1 cellular context compared by ENCODE assay signal in the genomic region with DNA sequence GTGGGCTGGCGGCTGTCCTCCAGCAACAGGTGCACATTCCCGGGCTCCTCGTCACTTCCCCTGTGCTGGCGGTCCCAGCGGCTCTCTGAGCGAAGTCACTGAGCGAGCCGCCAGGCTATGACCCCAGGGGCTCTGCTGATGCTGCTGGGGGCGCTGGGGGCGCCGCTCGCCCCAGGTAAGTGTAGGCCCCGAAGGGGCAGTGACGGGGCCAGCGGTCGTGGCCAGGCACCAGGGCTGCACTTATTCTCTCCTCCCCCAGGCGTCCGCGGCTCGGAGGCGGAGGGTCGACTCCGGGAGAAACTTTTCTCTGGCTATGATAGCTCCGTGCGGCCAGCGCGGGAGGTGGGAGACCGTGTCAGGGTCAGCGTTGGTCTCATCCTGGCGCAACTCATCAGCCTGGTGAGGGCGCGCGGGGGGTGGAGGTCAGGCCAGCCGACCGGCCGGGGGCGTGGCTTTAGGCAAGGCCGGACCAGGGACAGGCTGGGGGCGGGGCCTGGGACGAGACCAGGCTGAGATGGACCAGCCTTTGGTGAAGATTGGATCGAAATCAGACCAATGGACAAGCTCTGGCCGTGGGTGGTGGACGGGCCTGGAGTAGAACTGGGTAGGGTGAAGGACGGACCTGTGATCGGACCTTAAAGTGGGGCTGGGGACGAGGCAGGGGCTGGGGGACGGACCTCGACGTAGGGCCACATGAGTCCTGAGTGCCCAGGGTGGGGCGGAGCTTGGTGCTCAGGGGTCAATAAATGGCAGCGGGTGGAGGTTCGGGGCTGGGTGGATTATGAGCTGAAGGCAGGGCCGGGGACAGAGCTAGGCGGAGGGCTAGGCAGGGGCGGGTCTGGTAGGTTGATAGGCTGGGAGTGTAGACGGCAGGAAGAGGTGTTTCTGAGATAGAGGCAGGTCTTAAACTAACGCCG.
TF ChIP-seq lines count a peak whose summit lies in the region.

A gene with protein sequence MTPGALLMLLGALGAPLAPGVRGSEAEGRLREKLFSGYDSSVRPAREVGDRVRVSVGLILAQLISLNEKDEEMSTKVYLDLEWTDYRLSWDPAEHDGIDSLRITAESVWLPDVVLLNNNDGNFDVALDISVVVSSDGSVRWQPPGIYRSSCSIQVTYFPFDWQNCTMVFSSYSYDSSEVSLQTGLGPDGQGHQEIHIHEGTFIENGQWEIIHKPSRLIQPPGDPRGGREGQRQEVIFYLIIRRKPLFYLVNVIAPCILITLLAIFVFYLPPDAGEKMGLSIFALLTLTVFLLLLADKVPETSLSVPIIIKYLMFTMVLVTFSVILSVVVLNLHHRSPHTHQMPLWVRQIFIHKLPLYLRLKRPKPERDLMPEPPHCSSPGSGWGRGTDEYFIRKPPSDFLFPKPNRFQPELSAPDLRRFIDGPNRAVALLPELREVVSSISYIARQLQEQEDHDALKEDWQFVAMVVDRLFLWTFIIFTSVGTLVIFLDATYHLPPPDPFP (plus strand): TSS at position 51 of the 917 bp plus-strand sequence. CDS start 67 bp downstream, at position 118.

TF ChIP-seq in HepG2, 621 proteins besides CTCF, POLR2A, EP300 and RAD21 (continued from another document and continues in another):
- TF ChIP-seq, protein P1, sequence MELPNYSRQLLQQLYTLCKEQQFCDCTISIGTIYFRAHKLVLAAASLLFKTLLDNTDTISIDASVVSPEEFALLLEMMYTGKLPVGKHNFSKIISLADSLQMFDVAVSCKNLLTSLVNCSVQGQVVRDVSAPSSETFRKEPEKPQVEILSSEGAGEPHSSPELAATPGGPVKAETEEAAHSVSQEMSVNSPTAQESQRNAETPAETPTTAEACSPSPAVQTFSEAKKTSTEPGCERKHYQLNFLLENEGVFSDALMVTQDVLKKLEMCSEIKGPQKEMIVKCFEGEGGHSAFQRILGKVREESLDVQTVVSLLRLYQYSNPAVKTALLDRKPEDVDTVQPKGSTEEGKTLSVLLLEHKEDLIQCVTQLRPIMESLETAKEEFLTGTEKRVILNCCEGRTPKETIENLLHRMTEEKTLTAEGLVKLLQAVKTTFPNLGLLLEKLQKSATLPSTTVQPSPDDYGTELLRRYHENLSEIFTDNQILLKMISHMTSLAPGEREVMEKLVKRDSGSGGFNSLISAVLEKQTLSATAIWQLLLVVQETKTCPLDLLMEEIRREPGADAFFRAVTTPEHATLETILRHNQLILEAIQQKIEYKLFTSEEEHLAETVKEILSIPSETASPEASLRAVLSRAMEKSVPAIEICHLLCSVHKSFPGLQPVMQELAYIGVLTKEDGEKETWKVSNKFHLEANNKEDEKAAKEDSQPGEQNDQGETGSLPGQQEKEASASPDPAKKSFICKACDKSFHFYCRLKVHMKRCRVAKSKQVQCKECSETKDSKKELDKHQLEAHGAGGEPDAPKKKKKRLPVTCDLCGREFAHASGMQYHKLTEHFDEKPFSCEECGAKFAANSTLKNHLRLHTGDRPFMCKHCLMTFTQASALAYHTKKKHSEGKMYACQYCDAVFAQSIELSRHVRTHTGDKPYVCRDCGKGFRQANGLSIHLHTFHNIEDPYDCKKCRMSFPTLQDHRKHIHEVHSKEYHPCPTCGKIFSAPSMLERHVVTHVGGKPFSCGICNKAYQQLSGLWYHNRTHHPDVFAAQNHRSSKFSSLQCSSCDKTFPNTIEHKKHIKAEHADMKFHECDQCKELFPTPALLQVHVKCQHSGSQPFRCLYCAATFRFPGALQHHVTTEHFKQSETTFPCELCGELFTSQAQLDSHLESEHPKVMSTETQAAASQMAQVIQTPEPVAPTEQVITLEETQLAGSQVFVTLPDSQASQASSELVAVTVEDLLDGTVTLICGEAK (IDR thresholded peaks at IDR 0.05) = no peak
- TF ChIP-seq, protein P1 (CRISPR knock-in tag; IDR thresholded peaks at IDR 0.05) = 0 out of 2 replicates have a peak, but pooled peaks have one; percentile 18
- TF ChIP-seq, protein P2, sequence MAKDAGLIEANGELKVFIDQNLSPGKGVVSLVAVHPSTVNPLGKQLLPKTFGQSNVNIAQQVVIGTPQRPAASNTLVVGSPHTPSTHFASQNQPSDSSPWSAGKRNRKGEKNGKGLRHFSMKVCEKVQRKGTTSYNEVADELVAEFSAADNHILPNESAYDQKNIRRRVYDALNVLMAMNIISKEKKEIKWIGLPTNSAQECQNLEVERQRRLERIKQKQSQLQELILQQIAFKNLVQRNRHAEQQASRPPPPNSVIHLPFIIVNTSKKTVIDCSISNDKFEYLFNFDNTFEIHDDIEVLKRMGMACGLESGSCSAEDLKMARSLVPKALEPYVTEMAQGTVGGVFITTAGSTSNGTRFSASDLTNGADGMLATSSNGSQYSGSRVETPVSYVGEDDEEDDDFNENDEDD (CRISPR knock-in tag; IDR thresholded peaks at IDR 0.05; ENCODE audit: borderline replicate concordance) = peak; percentile 42; the same call in 1 of the 2 replicates
- TF ChIP-seq ZNF644 (CRISPR knock-in tag; IDR thresholded peaks at IDR 0.05; ENCODE audit: low read depth) (no peak), HNRNPL (IDR thresholded peaks at IDR 0.05; ENCODE audit: low read depth, low read length) (0 out of 2 replicates have a peak, but pooled peaks have one; percentile 50), MAFK (conservative IDR thresholded peaks at IDR 0.05 in 1 of 2, IDR thresholded peaks at IDR 0.05 in 1 of 2; ENCODE audit: low read length in 2 of 2) (no peak), TRIM24 (CRISPR knock-in tag; IDR thresholded peaks at IDR 0.05) (no peak), ZNF326 (CRISPR knock-in tag; IDR thresholded peaks at IDR 0.05; ENCODE audit: borderline replicate concordance) (no peak), ELF3 (CRISPR knock-in tag; IDR thresholded peaks at IDR 0.05) (no peak), NCOA1 (CRISPR knock-in tag; IDR thresholded peaks at IDR 0.05) (no peak), HNRNPLL (IDR thresholded peaks at IDR 0.05; ENCODE audit: low read depth, low read length, poor library complexity, severe bottlenecking) (peak; percentile 73), FOXM1 (CRISPR knock-in tag; IDR thresholded peaks at IDR 0.05) (no peak), ZNF547 (CRISPR knock-in tag; IDR thresholded peaks at IDR 0.05) (peak; percentile 54; the same call in 1 of the 2 replicates), ZNF543 (CRISPR knock-in tag; IDR thresholded peaks at IDR 0.05) (peak; percentile 44), ZKSCAN8 (CRISPR knock-in tag; IDR thresholded peaks at IDR 0.05; ENCODE audit: borderline replicate concordance) (no peak; the same call in 1 of the 2 replicates), FOXP1 (IDR thresholded peaks at IDR 0.05) (no peak), FOXP1 (CRISPR knock-in tag; IDR thresholded peaks at IDR 0.05) (no peak), SMAD1 (CRISPR knock-in tag; IDR thresholded peaks at IDR 0.05; ENCODE audit: borderline replicate concordance, low read depth) (no peak), ZNF251 (CRISPR knock-in tag; IDR thresholded peaks at IDR 0.05) (0 out of 2 replicates have a peak, but pooled peaks have one; percentile 48), NFE2L1 (CRISPR knock-in tag; IDR thresholded peaks at IDR 0.05; ENCODE audit: borderline replicate concordance) (no peak), ZNF569 (CRISPR knock-in tag; IDR thresholded peaks at IDR 0.05; ENCODE audit: borderline replicate concordance) (no peak), LCORL (IDR thresholded peaks at IDR 0.05) (no peak), LCORL (CRISPR knock-in tag; IDR thresholded peaks at IDR 0.05) (no peak; the same call in 1 of the 2 replicates), NFIB (CRISPR knock-in tag; IDR thresholded peaks at IDR 0.05; ENCODE audit: borderline replicate concordance) (no peak), ZNF549 (CRISPR knock-in tag; IDR thresholded peaks at IDR 0.05) (no peak), NFIC (IDR thresholded peaks at IDR 0.05; ENCODE audit: low read length) (no peak), RARG (CRISPR knock-in tag; IDR thresholded peaks at IDR 0.05; ENCODE audit: low read depth) (no peak)
- TF ChIP-seq, protein P3, sequence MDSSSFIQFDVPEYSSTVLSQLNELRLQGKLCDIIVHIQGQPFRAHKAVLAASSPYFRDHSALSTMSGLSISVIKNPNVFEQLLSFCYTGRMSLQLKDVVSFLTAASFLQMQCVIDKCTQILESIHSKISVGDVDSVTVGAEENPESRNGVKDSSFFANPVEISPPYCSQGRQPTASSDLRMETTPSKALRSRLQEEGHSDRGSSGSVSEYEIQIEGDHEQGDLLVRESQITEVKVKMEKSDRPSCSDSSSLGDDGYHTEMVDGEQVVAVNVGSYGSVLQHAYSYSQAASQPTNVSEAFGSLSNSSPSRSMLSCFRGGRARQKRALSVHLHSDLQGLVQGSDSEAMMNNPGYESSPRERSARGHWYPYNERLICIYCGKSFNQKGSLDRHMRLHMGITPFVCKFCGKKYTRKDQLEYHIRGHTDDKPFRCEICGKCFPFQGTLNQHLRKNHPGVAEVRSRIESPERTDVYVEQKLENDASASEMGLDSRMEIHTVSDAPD (CRISPR knock-in tag; IDR thresholded peaks at IDR 0.05) = no peak
- TF ChIP-seq, protein P4, sequence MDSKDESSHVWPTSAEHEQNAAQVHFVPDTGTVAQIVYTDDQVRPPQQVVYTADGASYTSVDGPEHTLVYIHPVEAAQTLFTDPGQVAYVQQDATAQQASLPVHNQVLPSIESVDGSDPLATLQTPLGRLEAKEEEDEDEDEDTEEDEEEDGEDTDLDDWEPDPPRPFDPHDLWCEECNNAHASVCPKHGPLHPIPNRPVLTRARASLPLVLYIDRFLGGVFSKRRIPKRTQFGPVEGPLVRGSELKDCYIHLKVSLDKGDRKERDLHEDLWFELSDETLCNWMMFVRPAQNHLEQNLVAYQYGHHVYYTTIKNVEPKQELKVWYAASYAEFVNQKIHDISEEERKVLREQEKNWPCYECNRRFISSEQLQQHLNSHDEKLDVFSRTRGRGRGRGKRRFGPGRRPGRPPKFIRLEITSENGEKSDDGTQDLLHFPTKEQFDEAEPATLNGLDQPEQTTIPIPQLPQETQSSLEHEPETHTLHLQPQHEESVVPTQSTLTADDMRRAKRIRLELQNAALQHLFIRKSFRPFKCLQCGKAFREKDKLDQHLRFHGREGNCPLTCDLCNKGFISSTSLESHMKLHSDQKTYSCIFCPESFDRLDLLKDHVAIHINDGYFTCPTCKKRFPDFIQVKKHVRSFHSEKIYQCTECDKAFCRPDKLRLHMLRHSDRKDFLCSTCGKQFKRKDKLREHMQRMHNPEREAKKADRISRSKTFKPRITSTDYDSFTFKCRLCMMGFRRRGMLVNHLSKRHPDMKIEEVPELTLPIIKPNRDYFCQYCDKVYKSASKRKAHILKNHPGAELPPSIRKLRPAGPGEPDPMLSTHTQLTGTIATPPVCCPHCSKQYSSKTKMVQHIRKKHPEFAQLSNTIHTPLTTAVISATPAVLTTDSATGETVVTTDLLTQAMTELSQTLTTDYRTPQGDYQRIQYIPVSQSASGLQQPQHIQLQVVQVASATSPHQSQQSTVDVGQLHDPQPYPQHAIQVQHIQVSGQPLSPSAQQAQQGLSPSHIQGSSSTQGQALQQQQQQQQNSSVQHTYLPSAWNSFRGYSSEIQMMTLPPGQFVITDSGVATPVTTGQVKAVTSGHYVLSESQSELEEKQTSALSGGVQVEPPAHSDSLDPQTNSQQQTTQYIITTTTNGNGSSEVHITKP (CRISPR knock-in tag; IDR thresholded peaks at IDR 0.05; ENCODE audit: low read depth) = peak; percentile 91
- TF ChIP-seq, protein P5, sequence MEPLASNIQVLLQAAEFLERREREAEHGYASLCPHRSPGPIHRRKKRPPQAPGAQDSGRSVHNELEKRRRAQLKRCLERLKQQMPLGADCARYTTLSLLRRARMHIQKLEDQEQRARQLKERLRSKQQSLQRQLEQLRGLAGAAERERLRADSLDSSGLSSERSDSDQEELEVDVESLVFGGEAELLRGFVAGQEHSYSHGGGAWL (CRISPR knock-in tag; IDR thresholded peaks at IDR 0.05) = no peak; the same call in 1 of the 2 replicates
- TF ChIP-seq, protein P6, sequence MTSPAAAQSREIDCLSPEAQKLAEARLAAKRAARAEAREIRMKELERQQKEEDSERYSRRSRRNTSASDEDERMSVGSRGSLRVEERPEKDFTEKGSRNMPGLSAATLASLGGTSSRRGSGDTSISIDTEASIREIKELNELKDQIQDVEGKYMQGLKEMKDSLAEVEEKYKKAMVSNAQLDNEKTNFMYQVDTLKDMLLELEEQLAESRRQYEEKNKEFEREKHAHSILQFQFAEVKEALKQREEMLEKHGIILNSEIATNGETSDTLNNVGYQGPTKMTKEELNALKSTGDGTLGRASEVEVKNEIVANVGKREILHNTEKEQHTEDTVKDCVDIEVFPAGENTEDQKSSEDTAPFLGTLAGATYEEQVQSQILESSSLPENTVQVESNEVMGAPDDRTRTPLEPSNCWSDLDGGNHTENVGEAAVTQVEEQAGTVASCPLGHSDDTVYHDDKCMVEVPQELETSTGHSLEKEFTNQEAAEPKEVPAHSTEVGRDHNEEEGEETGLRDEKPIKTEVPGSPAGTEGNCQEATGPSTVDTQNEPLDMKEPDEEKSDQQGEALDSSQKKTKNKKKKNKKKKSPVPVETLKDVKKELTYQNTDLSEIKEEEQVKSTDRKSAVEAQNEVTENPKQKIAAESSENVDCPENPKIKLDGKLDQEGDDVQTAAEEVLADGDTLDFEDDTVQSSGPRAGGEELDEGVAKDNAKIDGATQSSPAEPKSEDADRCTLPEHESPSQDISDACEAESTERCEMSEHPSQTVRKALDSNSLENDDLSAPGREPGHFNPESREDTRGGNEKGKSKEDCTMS (CRISPR knock-in tag; conservative IDR thresholded peaks at IDR 0.05) = no peak
- TF ChIP-seq, protein P7, sequence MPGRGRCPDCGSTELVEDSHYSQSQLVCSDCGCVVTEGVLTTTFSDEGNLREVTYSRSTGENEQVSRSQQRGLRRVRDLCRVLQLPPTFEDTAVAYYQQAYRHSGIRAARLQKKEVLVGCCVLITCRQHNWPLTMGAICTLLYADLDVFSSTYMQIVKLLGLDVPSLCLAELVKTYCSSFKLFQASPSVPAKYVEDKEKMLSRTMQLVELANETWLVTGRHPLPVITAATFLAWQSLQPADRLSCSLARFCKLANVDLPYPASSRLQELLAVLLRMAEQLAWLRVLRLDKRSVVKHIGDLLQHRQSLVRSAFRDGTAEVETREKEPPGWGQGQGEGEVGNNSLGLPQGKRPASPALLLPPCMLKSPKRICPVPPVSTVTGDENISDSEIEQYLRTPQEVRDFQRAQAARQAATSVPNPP (CRISPR knock-in tag; IDR thresholded peaks at IDR 0.05) = no peak
